Comparison of ENCODE assay signal across 8 cellular contexts in the genomic region with DNA sequence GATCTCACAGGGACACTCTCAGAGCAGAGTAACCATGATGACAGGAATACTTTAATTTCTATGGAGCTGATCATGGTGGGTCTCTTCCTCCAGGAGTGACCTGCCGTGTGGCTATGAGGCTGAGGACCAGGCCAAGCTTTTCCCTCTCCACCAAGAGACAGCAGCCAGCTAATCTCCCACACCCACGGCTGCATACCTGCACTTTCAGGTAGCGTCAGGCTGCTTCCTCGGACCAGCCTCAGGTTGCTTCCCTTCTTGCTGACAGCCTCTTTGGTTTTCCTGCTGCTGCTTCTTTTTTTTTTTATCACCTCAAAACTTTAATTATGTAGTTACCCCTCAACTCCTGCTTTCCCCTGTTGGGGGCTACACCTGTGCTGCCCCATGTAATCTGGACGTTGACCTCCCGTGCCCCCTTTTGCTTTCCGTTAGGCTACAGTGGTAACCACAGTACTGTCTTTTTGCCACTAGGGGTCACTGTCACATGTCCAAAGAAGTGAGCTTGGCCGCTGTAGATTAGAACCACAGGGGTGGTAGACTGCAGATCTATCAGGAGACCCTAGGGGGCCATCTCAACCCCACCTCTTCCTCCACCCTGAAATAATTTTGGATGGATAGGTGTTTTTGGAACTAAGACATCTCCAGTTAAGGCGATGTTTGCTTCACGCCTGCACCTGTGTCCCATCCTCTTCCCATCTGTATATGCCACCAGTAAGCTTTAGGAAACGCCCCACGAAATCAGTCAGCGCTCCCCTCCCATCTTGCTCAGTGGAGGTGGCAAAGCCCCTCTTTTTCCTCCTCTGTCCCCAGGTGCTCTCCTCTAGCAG. TPM values are rescaled to one million over a fixed set of nuclear protein-coding genes. Genes with fewer than 3 reads are reported as not detected.
DNase-seq lines count a peak whose midpoint lies in the region; ATAC-seq and TF ChIP-seq lines count a peak whose summit lies in the region.

No MANE protein-coding gene starts in this region.

- ATAC-seq in GM18498 (IDR thresholded peaks at IDR 0.05; ENCODE audit: unreplicated experiment) (peak; percentile 95), HG02759 (IDR thresholded peaks at IDR 0.05; ENCODE audit: unreplicated experiment) (peak; percentile 95), heart left ventricle (peak; percentile 81 to 96 (median 93)), psoas muscle (peak; percentile 95 to 99 (median 97))

- H3K4me1 Mint-ChIP-seq in activated naive CD8-positive, alpha-beta T cell treated with anti-CD3 and anti-CD28 coated beads for 36 hours, result peaks cover 4% of the 10 kb centered on the region

- no peak overlapping the region for H3K4me3 Mint-ChIP-seq in activated naive CD8-positive, alpha-beta T cell treated with anti-CD3 and anti-CD28 coated beads for 36 hours

- H3K36me3 ChIP-seq in heart left ventricle, result no peaks in the 10 kb centered on the region
- no peaks in the 10 kb centered on the region for H3K36me3 ChIP-seq in psoas muscle (ENCODE audit: insufficient read depth in 1 of 2, low read depth in 1 of 2)

- H3K27me3 ChIP-seq in heart left ventricle, result peaks cover 0 to 22% (median 3%) of the 10 kb centered on the region in 9 donors
- H3K27me3 ChIP-seq in psoas muscle (ENCODE audit: insufficient read depth in 3 of 3, low read length in 2 of 3), result peaks cover 2 to 9% (median 4%) of the 10 kb centered on the region in 3 donors

- H3K27ac Mint-ChIP-seq in activated naive CD8-positive, alpha-beta T cell treated with anti-CD3 and anti-CD28 coated beads for 36 hours, result no peak overlapping the region

- H3K4me3 ChIP-seq in heart left ventricle, result no peak overlapping the region
- H3K4me3 ChIP-seq in psoas muscle, result no peak overlapping the region

- H3K36me3 Mint-ChIP-seq in activated naive CD8-positive, alpha-beta T cell treated with anti-CD3 and anti-CD28 coated beads for 36 hours, result no peaks in the 10 kb centered on the region

- H3K27ac ChIP-seq in heart left ventricle, result no peak overlapping the region
- H3K27ac ChIP-seq in psoas muscle, result no peak overlapping the region

- H3K9me3 Mint-ChIP-seq in activated naive CD8-positive, alpha-beta T cell treated with anti-CD3 and anti-CD28 coated beads for 36 hours, result no peaks in the 10 kb centered on the region

- H3K27me3 Mint-ChIP-seq in activated naive CD8-positive, alpha-beta T cell treated with anti-CD3 and anti-CD28 coated beads for 36 hours, result peaks cover 5% of the 10 kb centered on the region

- 45 to 50% (median 48%) methylated on average over 13 of the region's 13 CpGs for WGBS in heart left ventricle, 4 donors
- WGBS in psoas muscle, 3 donors, result 44 to 47% (median 44%) methylated on average over 13 of the region's 13 CpGs

- TF ChIP-seq CTCF in heart left ventricle (IDR thresholded peaks at IDR 0.05) (peak; percentile 89 to 96 (median 95)), psoas muscle (IDR thresholded peaks at IDR 0.05) (peak; percentile 94)

- peaks cover 0 to 7% (median 0%) of the 10 kb centered on the region in 12 donors for H3K4me1 ChIP-seq in heart left ventricle
- no peaks in the 10 kb centered on the region for H3K4me1 ChIP-seq in psoas muscle

- intact Hi-C loops in heart left ventricle (cut with DNase I) (loop anchor here (1.0 to 10.0 kb wide), 11 partner anchors 38 to 322 kb away; partner anchors contain the start of genes AGAP2 (in 2 of the 10), B4GALNT1 (in 2 of the 10) and OS9 (in 2 of the 10)), psoas muscle (cut with DNase I) (loop anchor here (2.0 kb wide), 2 partner anchors 38 to 50 kb away; partner anchors contain the start of gene B4GALNT1 (in 1 of the 2))

- DNase-seq in NCI-H1417 (lab: John Stamatoyannopoulos, UW) (peak; percentile 64 to 91 (median 75)), SKM-1 treated with dmso at 0.1 percent for 144 hours (lab: John Stamatoyannopoulos, UW; ENCODE audit: unreplicated experiment) (peak; percentile 39), heart left ventricle (peak in 4 of 5 donors; percentile 56 to 74 (median 60)), psoas muscle (peak in 1 of 2 donors; percentile 27), KG1 (lab: John Stamatoyannopoulos, UW) (no peak)
- DNase-seq in activated naive CD8-positive, alpha-beta T cell treated with anti-CD3 and anti-CD28 coated beads for 36 hours, result peak; percentile 66

- no peaks in the 10 kb centered on the region for H3K9me3 ChIP-seq in heart left ventricle
- no peaks in the 10 kb centered on the region for H3K9me3 ChIP-seq in psoas muscle

- TF ChIP-seq POLR2A in heart left ventricle (IDR thresholded peaks at IDR 0.05), result no peak

RNA-seq across cellular contexts. Expression of gene PIP4K2C, which starts 7.8 kb away (rescaled TPM):
- 10 to 100 TPM; 17.1 to 18.5 TPM for total RNA-seq in activated naive CD8-positive, alpha-beta T cell treated with anti-CD3 and anti-CD28 coated beads for 36 hours
- 10 to 100 TPM; 12.9 to 31.0 (median 17.0) TPM for total RNA-seq in heart left ventricle
- polyA plus RNA-seq in heart left ventricle, result 10 to 100 TPM in 1 of 2 donors, 1 to 10 TPM in 1; 4.6 to 22.6 TPM
- 10 to 100 TPM in 2 of 4 donors, 1 to 10 TPM in 2; 8.1 to 13.3 (median 9.9) TPM for total RNA-seq in psoas muscle
- polyA plus RNA-seq in psoas muscle, result 10 to 100 TPM in 2 of 3 donors, 1 to 10 TPM in 1; 7.7 to 16.4 (median 16.0) TPM

RNA-seq across cellular contexts. Expression of gene DTX3, which starts 21.4 kb away (rescaled TPM):
- total RNA-seq in activated naive CD8-positive, alpha-beta T cell treated with anti-CD3 and anti-CD28 coated beads for 36 hours, result 10 to 100 TPM; 18.9 to 20.2 TPM
- 10 to 100 TPM; 15.6 to 30.7 (median 22.4) TPM for total RNA-seq in heart left ventricle
- 10 to 100 TPM; 16.3 to 28.3 TPM for polyA plus RNA-seq in heart left ventricle
- 1 to 10 TPM; 3.5 to 9.1 (median 4.2) TPM for total RNA-seq in psoas muscle
- 1 to 10 TPM; 4.4 to 5.2 (median 4.5) TPM for polyA plus RNA-seq in psoas muscle

RNA-seq across cellular contexts. Expression of gene ARHGEF25, which starts 28.0 kb away (rescaled TPM):
- 1 to 10 TPM; 1.9 to 2.2 TPM for total RNA-seq in activated naive CD8-positive, alpha-beta T cell treated with anti-CD3 and anti-CD28 coated beads for 36 hours
- total RNA-seq in heart left ventricle (10 to 100 TPM in 4 of 9 donors, 1 to 10 TPM in 5; 5.5 to 11.5 (median 9.5) TPM), psoas muscle (1 to 10 TPM; 2.9 to 9.2 (median 3.5) TPM)
- polyA plus RNA-seq in heart left ventricle (10 to 100 TPM; 10.2 to 20.3 TPM), psoas muscle (1 to 10 TPM; 3.2 to 4.5 (median 4.2) TPM)

RNA-seq across cellular contexts. Expression of gene KIF5A, which starts 33.4 kb away (rescaled TPM):
- 1 to 10 TPM; 1.5 to 1.7 TPM for total RNA-seq in activated naive CD8-positive, alpha-beta T cell treated with anti-CD3 and anti-CD28 coated beads for 36 hours
- total RNA-seq in heart left ventricle (under 1 TPM in 6 of 9 donors, not detected in 3; 0.07 to 0.31 (median 0.17) TPM), psoas muscle (under 1 TPM in 3 of 4 donors, not detected in 1; 0.04 to 0.21 (median 0.14) TPM)
- polyA plus RNA-seq in heart left ventricle (under 1 TPM; 0.06 to 0.08 TPM), psoas muscle (under 1 TPM; 0.01 to 0.18 (median 0.04) TPM)

RNA-seq across cellular contexts. Expression of gene DCTN2, which starts 36.2 kb away (rescaled TPM):
- total RNA-seq in activated naive CD8-positive, alpha-beta T cell treated with anti-CD3 and anti-CD28 coated beads for 36 hours, result 10 to 100 TPM; 73.6 to 81.3 TPM
- 100 to 1,000 TPM in 5 of 9 donors, 10 to 100 TPM in 4; 84.4 to 159 (median 109) TPM for total RNA-seq in heart left ventricle
- polyA plus RNA-seq in heart left ventricle, result 100 to 1,000 TPM in 1 of 2 donors, 10 to 100 TPM in 1; 62.3 to 228 TPM
- total RNA-seq in psoas muscle, result 100 to 1,000 TPM in 2 of 4 donors, 10 to 100 TPM in 2; 91.0 to 128 (median 103) TPM
- polyA plus RNA-seq in psoas muscle, result 100 to 1,000 TPM; 107 to 165 (median 123) TPM
